In genomic region chr5:81945867-81946266, GRCh38 we compare ENCODE assay signal across 11 cellular contexts.
"Had no signal": no experiment of that assay in that cellular context is flagged by ENCODE, and none has a peak within 500 bp of the region (broad histone marks: within the 10 kb centered on the region; RNA-seq: fewer than 3 reads in every experiment).

No MANE protein-coding gene starts in this region.

- H3K4me1 ChIP-seq: HAP-1 had no signal

- FAIRE-seq: H1, H54 had no signal

- H3K4me3 ChIP-seq: GM23248, GM23338, HAP-1 had no signal

- DNase-seq: GM23248, GOT3, H7, H9, HCEC 1CT, HFFc6 had no signal

- H3K27ac ChIP-seq: GM23248 had no signal

- H2AFZ ChIP-seq: GM23248, GM23338 had no signal

- H3K9ac ChIP-seq: GM23248 had no signal

- H3K36me3 ChIP-seq: HAP-1 had no signal

- ATAC-seq: GM23338, HCT116 had no signal

- H3K4me2 ChIP-seq: GM23338 had no signal
